1 cellular context compared by ENCODE assay signal in the genomic region with DNA sequence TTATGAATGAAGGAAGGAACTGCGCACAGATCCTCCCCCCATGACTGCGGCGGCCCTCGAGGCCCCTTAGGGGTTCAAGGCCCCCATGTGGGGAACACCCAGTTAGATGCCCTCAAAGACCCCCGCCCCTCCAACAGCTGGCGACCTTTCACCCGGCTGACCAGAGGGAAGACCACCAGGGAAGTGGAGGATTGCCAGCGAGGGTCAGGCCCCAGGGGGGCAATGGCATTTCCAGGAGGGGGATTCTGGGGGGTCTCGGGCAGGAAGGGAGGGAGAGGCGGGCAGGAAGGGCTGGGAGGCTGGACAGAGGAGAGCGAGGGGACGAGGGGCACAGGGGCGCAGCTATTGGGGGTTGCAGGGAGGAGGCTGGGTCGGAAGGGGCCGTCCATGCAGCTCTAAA.
TF ChIP-seq lines count a peak whose summit lies in the region.

No MANE protein-coding gene starts in this region.

TF ChIP-seq in endothelial cell of umbilical vein, 7 proteins besides CTCF, POLR2A, EP300 and RAD21:
- TF ChIP-seq, protein P1, sequence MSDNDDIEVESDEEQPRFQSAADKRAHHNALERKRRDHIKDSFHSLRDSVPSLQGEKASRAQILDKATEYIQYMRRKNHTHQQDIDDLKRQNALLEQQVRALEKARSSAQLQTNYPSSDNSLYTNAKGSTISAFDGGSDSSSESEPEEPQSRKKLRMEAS (IDR thresholded peaks at IDR 0.05; ENCODE audit: insufficient read depth, insufficient read length), result no peak
- TF ChIP-seq EZH2 (IDR thresholded peaks at IDR 0.05; ENCODE audit: borderline replicate concordance, low read depth, low read length, severe bottlenecking), result no peak
- no peak for TF ChIP-seq JUN (IDR thresholded peaks at IDR 0.05; ENCODE audit: borderline replicate concordance, insufficient read depth, insufficient read length, low read depth)
- no peak for TF ChIP-seq MYC (IDR thresholded peaks at IDR 0.05; ENCODE audit: low read depth, low read length)
- no peak for TF ChIP-seq GATA2 (IDR thresholded peaks at IDR 0.05; ENCODE audit: insufficient read depth, insufficient read length, low read depth, low read length)
- TF ChIP-seq POLR2AphosphoS5 (IDR thresholded peaks at IDR 0.05; ENCODE audit: insufficient read depth, low read depth, low read length), result no peak
- no peak for TF ChIP-seq FOS (IDR thresholded peaks at IDR 0.05; ENCODE audit: borderline replicate concordance, insufficient read depth, low read length)
